ENCODE assay signal across 8 cellular contexts in genomic region chr17:51000835-51001638, GRCh38.
DNase-seq lines count a peak whose midpoint lies in the region; ATAC-seq and TF ChIP-seq lines count a peak whose summit lies in the region.

No MANE protein-coding gene starts in this region.

- H3K27me3 Mint-ChIP-seq in neural crest cell (ENCODE audit: low read depth): no peaks in the 10 kb centered on the region

- H3K4me1 Mint-ChIP-seq in neural crest cell: peaks cover 3% of the 10 kb centered on the region

- no peak for ATAC-seq in HG02885 (IDR thresholded peaks at IDR 0.05; ENCODE audit: poor library complexity, unreplicated experiment)
- no peak for ATAC-seq in GM21367 (IDR thresholded peaks at IDR 0.05; ENCODE audit: unreplicated experiment)

- no peak overlapping the region for H3K27ac Mint-ChIP-seq in neural crest cell (ENCODE audit: unreplicated experiment)

- DNase-seq in AG08395 (ENCODE audit: low spot score) (peak; percentile 66), NCI-H1694 treated with DMSO at 0.1 percent for 48 hours (lab: John Stamatoyannopoulos, UW) (peak; percentile 80), SW480 (ENCODE audit: low spot score) (peak; percentile 70), fibroblast of gingiva (ENCODE audit: low read depth) (peak; percentile 61), neural crest cell (ENCODE audit: low read depth, low spot score) (no peak)

- no peak overlapping the region for H3K4me3 Mint-ChIP-seq in neural crest cell

- no peaks in the 10 kb centered on the region for H3K9me3 Mint-ChIP-seq in neural crest cell

- peak; percentile 30; the same call in 1 of the 3 replicates for TF ChIP-seq CTCF in GM12872 (IDR thresholded peaks at IDR 0.05; ENCODE audit: insufficient read depth, low read depth, low read length)
- TF ChIP-seq CTCF in neural crest cell (conservative IDR thresholded peaks at IDR 0.05): peak; percentile 79

- H3K36me3 Mint-ChIP-seq in neural crest cell (ENCODE audit: low read depth): peaks cover 7% of the 10 kb centered on the region
